Comparison of ENCODE assay signal across 1 cellular context in genomic region chr11:63560506-63561179, GRCh38.
TF ChIP-seq lines count a peak whose summit lies in the region.

No MANE protein-coding gene starts in this region.

TF ChIP-seq in SK-N-SH, 30 proteins besides CTCF, POLR2A, EP300 and RAD21:
- no peak for TF ChIP-seq ELF1 (IDR thresholded peaks at IDR 0.05)
- peak; percentile 22; the same call in 1 of the 2 replicates for TF ChIP-seq TCF12 (IDR thresholded peaks at IDR 0.05)
- 0 out of 2 replicates have a peak, but pooled peaks have one; percentile 5 for TF ChIP-seq PBX3 (IDR thresholded peaks at IDR 0.05)
- TF ChIP-seq FOSL2 (IDR thresholded peaks at IDR 0.05; ENCODE audit: borderline replicate concordance, low read depth): no peak
- TF ChIP-seq NFIC (IDR thresholded peaks at IDR 0.05; ENCODE audit: borderline replicate concordance): peak; percentile 77
- TF ChIP-seq, protein P1, sequence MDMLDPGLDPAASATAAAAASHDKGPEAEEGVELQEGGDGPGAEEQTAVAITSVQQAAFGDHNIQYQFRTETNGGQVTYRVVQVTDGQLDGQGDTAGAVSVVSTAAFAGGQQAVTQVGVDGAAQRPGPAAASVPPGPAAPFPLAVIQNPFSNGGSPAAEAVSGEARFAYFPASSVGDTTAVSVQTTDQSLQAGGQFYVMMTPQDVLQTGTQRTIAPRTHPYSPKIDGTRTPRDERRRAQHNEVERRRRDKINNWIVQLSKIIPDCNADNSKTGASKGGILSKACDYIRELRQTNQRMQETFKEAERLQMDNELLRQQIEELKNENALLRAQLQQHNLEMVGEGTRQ (IDR thresholded peaks at IDR 0.05; ENCODE audit: borderline replicate concordance, low read depth, low read length): no peak
